10 cellular contexts compared by ENCODE assay signal in the genomic region with DNA sequence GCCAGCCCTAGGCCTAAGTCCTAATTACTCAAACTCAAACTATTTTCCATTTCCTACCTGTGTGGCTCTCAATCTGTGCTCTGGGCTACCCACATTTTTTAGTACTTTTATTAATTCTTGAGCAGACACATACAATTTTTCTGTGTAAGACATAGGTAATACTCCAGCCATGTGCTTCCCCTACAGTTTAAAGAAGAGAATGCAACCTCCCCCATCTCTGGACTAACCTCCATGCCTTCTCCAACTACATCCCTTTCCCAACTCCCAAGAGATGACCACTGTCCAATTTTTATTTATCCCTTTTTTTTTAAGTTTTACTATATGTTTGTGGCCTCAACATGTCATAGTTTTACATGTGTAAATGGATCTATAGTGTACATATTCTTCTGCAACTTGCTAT. TPM values are rescaled to one million over a fixed set of nuclear protein-coding genes. Genes with fewer than 3 reads are reported as not detected.
DNase-seq lines count a peak whose midpoint lies in the region; ATAC-seq, FAIRE-seq and TF ChIP-seq lines count a peak whose summit lies in the region.
"Had no signal": no experiment of that assay in that cellular context is flagged by ENCODE, and none has a peak within 500 bp of the region (broad histone marks: within the 10 kb centered on the region; RNA-seq: fewer than 3 reads in every experiment).

No MANE protein-coding gene starts in this region.

- H3K4me2 ChIP-seq in GM23248 (ENCODE audit: unreplicated experiment), result no peak overlapping the region

- H3K4me1 ChIP-seq in GM23248 (ENCODE audit: insufficient read depth), result peaks cover 10% of the 10 kb centered on the region; the same call in 1 of the 2 replicates

- in situ Hi-C loops in GM23248 (cut with MboI), result loop anchor here (25.0 kb wide), 1 partner anchor 207 kb away; no protein-coding TSS in a partner anchor

- no peaks in the 10 kb centered on the region for H3K27me3 Mint-ChIP-seq in activated B cell treated with CpG ODN at 0.5 μM for 24 hours

- H3K27me3 ChIP-seq in BJ (ENCODE audit: control insufficient read depth, insufficient read depth, low read length), result no peaks in the 10 kb centered on the region
- H3K27me3 ChIP-seq in GM23248 (replicated peaks; ENCODE audit: insufficient read depth), result no peaks in the 10 kb centered on the region

- intact Hi-C loops in activated B cell treated with CpG ODN at 0.5 μM for 24 hours (cut with micrococcal nuclease) (no loop called here), cardiac septum (cut with DNase I) (no loop called here)

- H3K9me3 ChIP-seq in GM23248 (ENCODE audit: low read depth), result no peaks in the 10 kb centered on the region

- H2AFZ ChIP-seq in GM23248, result no peak overlapping the region

- ATAC-seq in activated B cell treated with CpG ODN at 0.5 μM for 24 hours (ENCODE audit: low read depth), result peak; percentile 70

- H3K4me1 Mint-ChIP-seq in activated B cell treated with CpG ODN at 0.5 μM for 24 hours, result peaks cover 35% of the 10 kb centered on the region

- peaks cover 64% of the 10 kb centered on the region for H3K79me2 ChIP-seq in GM23248 (ENCODE audit: insufficient read depth)

- no peaks in the 10 kb centered on the region; the same call in 1 of the 2 replicates for H3F3A ChIP-seq in GM23248 (ENCODE audit: insufficient read depth)

- peak; percentile 47 for TF ChIP-seq CTCF in BJ (IDR thresholded peaks at IDR 0.05; ENCODE audit: insufficient read depth, low read depth, low read length)
- no peak for TF ChIP-seq CTCF in activated B cell treated with CpG ODN at 0.5 μM for 24 hours (IDR thresholded peaks at IDR 0.05)

- H3K27ac Mint-ChIP-seq in activated B cell treated with CpG ODN at 0.5 μM for 24 hours, result no peak overlapping the region

- FAIRE-seq in frontal cortex (lab: Jason Lieb, UNC), result no peak

- CTCF ChIA-PET in BJ (lab: Yijun Ruan, JAX) (no interaction called here), activated B cell treated with CpG ODN at 0.5 μM for 24 hours (lab: Charles Lee) (no interaction called here)

- H3K9ac ChIP-seq in GM23248, result no peak overlapping the region

- H3K9me3 Mint-ChIP-seq in activated B cell treated with CpG ODN at 0.5 μM for 24 hours, result no peaks in the 10 kb centered on the region

- no peaks in the 10 kb centered on the region for H3K9me2 ChIP-seq in GM23248 (ENCODE audit: insufficient read depth)

- H3K4me3 ChIP-seq in BJ (ENCODE audit: low read depth, low read length), result no peak overlapping the region
- H3K4me3 ChIP-seq in GM23248, result no peak overlapping the region

- no peak overlapping the region for H3K27ac ChIP-seq in GM23248

- H4K20me1 ChIP-seq in GM23248 (ENCODE audit: insufficient read depth), result no peaks in the 10 kb centered on the region

- no peak for DNase-seq in BJ (ENCODE audit: low read depth)
- peak; percentile 55 for DNase-seq in GM23248
- DNase-seq in activated B cell treated with CpG ODN at 0.5 μM for 24 hours, result no peak
- peak; percentile 38 for DNase-seq in kidney tubule cell (ENCODE audit: low spot score)
- DNase-seq in frontal cortex (ENCODE audit: low spot score in 2 of 2), result no peak
- DNase-seq in cardiac septum (ENCODE audit: low spot score), result no peak
- no peak for DNase-seq in NOMO-1 treated with dmso at 0.1 percent for 144 hours (lab: John Stamatoyannopoulos, UW; ENCODE audit: unreplicated experiment)
- DNase-seq in activated CD8-positive, alpha-beta memory T cell treated with anti-CD3 and anti-CD28 coated beads, Interleukin-2, amount 50 U/mL, for 48 hours, result no peak
- DNase-seq: effector CD4-positive, alpha-beta T cell; NCI-H524 treated with DMSO at 0.1 percent for 48 hours had no signal

- H3K36me3 ChIP-seq in BJ (ENCODE audit: control insufficient read depth, insufficient read depth, low read length), result peaks cover 7% of the 10 kb centered on the region
- H3K36me3 ChIP-seq in GM23248 (ENCODE audit: low read depth), result peaks cover 31% of the 10 kb centered on the region

- H3K4me3 Mint-ChIP-seq in activated B cell treated with CpG ODN at 0.5 μM for 24 hours, result no peak overlapping the region

- peaks cover 63% of the 10 kb centered on the region for H3K36me3 Mint-ChIP-seq in activated B cell treated with CpG ODN at 0.5 μM for 24 hours (ENCODE audit: low read depth)

- POLR2A ChIA-PET in BJ (lab: Charles Lee), result no interaction called here
- POLR2A ChIA-PET in activated B cell treated with CpG ODN at 0.5 μM for 24 hours (lab: Charles Lee), result interaction anchor here (1.0 kb wide), 1 partner anchor 10 kb away, joined by 3 read pairs; no protein-coding TSS in a partner anchor

RNA-seq across cellular contexts. Expression of gene HMGN4, which starts 5.8 kb away (rescaled TPM):
- polyA plus RNA-seq in BJ (2011; rRNA removed) (41.4 and 60.9 TPM in 2 replicates), GM23248 (2016; fragmentation: Nextera tagmentation; extraction: Ambion mirVana) (67.1 and 70.8 TPM in 2 replicates)
- 11.8 and 16.5 TPM in 2 replicates for polyA minus RNA-seq in BJ (2011; rRNA and poly(A)+ RNA removed)
- total RNA-seq in GM23248 (2014; rRNA removed; shearing (Covaris generic)), result 81.6 and 87.2 TPM in 2 replicates
- total RNA-seq in activated B cell treated with CpG ODN at 0.5 μM for 24 hours (74.5 and 82.2 TPM in 2 replicates), frontal cortex (73.4 TPM), cardiac septum (34.7 TPM)

RNA-seq across cellular contexts. Expression of gene BTN1A1, which starts 43.9 kb away (rescaled TPM):
- polyA plus RNA-seq in BJ (2011; rRNA removed) (not detected in 2 replicates), GM23248 (2016; fragmentation: Nextera tagmentation; extraction: Ambion mirVana) (not detected in 2 replicates)
- polyA minus RNA-seq in BJ (2011; rRNA and poly(A)+ RNA removed), result not detected in 2 replicates
- total RNA-seq in GM23248 (2014; rRNA removed; shearing (Covaris generic)), result 0.11 TPM in 1 of 2 replicates, not detected in the other
- total RNA-seq in activated B cell treated with CpG ODN at 0.5 μM for 24 hours (0.18 and 0.46 TPM in 2 replicates), frontal cortex (not detected), cardiac septum (not detected)

RNA-seq across cellular contexts. Expression of gene ABT1, which starts 52.8 kb away (rescaled TPM):
- polyA plus RNA-seq in BJ (2011; rRNA removed), result 16.1 and 18.4 TPM in 2 replicates
- polyA minus RNA-seq in BJ (2011; rRNA and poly(A)+ RNA removed), result 9.2 and 11.0 TPM in 2 replicates
- total RNA-seq in GM23248 (2014; rRNA removed; shearing (Covaris generic)), result 10.9 and 12.9 TPM in 2 replicates
- polyA plus RNA-seq in GM23248 (2016; fragmentation: Nextera tagmentation; extraction: Ambion mirVana), result 17.3 and 17.6 TPM in 2 replicates
- total RNA-seq in activated B cell treated with CpG ODN at 0.5 μM for 24 hours, result 30.7 and 30.8 TPM in 2 replicates
- 12.6 TPM for total RNA-seq in frontal cortex
- 7.4 TPM for total RNA-seq in cardiac septum

Comparison
In these comparisons a context has a peak if more than half of its experiments do, and no peak if none do; other contexts are left out.
1. DNase-seq: peak in GM23248 (single experiment) and kidney tubule cell (single experiment); none in BJ (single experiment), activated B cell treated with CpG ODN at 0.5 μM for 24 hours (single experiment), frontal cortex (0 of 2), cardiac septum (single experiment), NOMO-1 treated with dmso at 0.1 percent for 144 hours (single experiment) and activated CD8-positive, alpha-beta memory T cell treated with anti-CD3 and anti-CD28 coated beads, Interleukin-2, amount 50 U/mL, for 48 hours (single experiment).